Comparison of ENCODE assay signal across 30 cellular contexts in genomic region chr3:89877230-89877629, GRCh38.
"Had no signal": no experiment of that assay in that cellular context is flagged by ENCODE, and none has a peak within 500 bp of the region (broad histone marks: within the 10 kb centered on the region; RNA-seq: fewer than 3 reads in every experiment).

No MANE protein-coding gene starts in this region.

- H3K9me3 Mint-ChIP-seq: type B pancreatic cell had no signal

- H3K27me3 Mint-ChIP-seq: naive B cell; naive thymus-derived CD8-positive, alpha-beta T cell; natural killer cell treated with Interleukin-12 subunit alpha and Interleukin-12 subunit beta and Interleukin-15 and Interleukin-18, amount 100 ng/mL, for 72 hours; stimulated activated memory B cell treated with anti-CD40 and anti-IgM and Interleukin-4, amounts not matched to agents 10 μg/mL and 1 μg/mL and 100 μg/mL, for 72 hours; stimulated activated naive CD8-positive, alpha-beta T cell treated with anti-CD3 and anti-CD28 coated beads, Interleukin-15, amount 100 ng/mL, for 72 hours; type B pancreatic cell had no signal

- FAIRE-seq: pancreas had no signal

- H3K36me3 Mint-ChIP-seq: naive B cell; naive thymus-derived CD8-positive, alpha-beta T cell; stimulated activated memory B cell treated with anti-CD40 and anti-IgM and Interleukin-4, amounts not matched to agents 10 μg/mL and 1 μg/mL and 100 μg/mL, for 72 hours; type B pancreatic cell had no signal

- DNase-seq: naive B cell; naive thymus-derived CD8-positive, alpha-beta T cell; nephron progenitor cell; occipital lobe; retina; right cardiac atrium; right lobe of liver; spleen; stimulated activated CD4-positive, alpha-beta T cell treated with anti-CD3 and anti-CD28 coated beads, Interleukin-12 subunit alpha, Interleukin-12 subunit beta, amount 100 ng/mL, for 4 hours; stimulated activated CD4-positive, alpha-beta T cell treated with anti-CD3 and anti-CD28 coated beads, Interleukin-1b, Interleukin-23, amount 100 ng/mL, for 48 hours; stimulated activated CD4-positive, alpha-beta T cell treated with anti-CD3 and anti-CD28 coated beads, Interleukin-4, amount 100 ng/mL, for 1 hour; stimulated activated CD4-positive, alpha-beta T cell treated with anti-CD3 and anti-CD28 coated beads, Interleukin-4, amount 100 ng/mL, for 4 hours; stimulated activated CD8-positive, alpha-beta memory T cell treated with anti-CD3 and anti-CD28 coated beads, Interleukin-4, amount 100 ng/mL, for 48 hours; stimulated activated naive CD4-positive, alpha-beta T cell; stimulated activated naive CD8-positive, alpha-beta T cell treated with anti-CD3 and anti-CD28 coated beads, Interleukin-15, amount 100 ng/mL, for 72 hours; stimulated activated naive CD8-positive, alpha-beta T cell treated with anti-CD3 and anti-CD28 coated beads, Interleukin-15, Interleukin-2, amounts not matched to agents 100 U/mL and 50 U/mL, for 24 hours; substantia nigra; testis; tibial artery; transverse colon had no signal

- H3K27ac ChIP-seq: pancreas, prostate gland, right lobe of liver, skin epidermis, spleen, suprapubic skin, testis, tibial artery, transverse colon, vagina had no signal

- H3K9me3 ChIP-seq: pancreas, prostate gland, suprapubic skin, testis, tibial artery, transverse colon, vagina had no signal

- H3K4me1 Mint-ChIP-seq: naive B cell; naive thymus-derived CD8-positive, alpha-beta T cell; nephron progenitor cell; neural crest cell; stimulated activated memory B cell treated with anti-CD40 and anti-IgM and Interleukin-4, amounts not matched to agents 10 μg/mL and 1 μg/mL and 100 μg/mL, for 72 hours; stimulated activated naive CD8-positive, alpha-beta T cell treated with anti-CD3 and anti-CD28 coated beads, Interleukin-15, amount 100 ng/mL, for 72 hours had no signal

- H3K4me2 ChIP-seq: smooth muscle cell had no signal

- H3K27me3 ChIP-seq: pancreas, right lobe of liver, spleen, suprapubic skin, testis, tibial artery, transverse colon, vagina had no signal

- H3K4me3 Mint-ChIP-seq: naive B cell; naive thymus-derived CD8-positive, alpha-beta T cell; natural killer cell treated with Interleukin-12 subunit alpha and Interleukin-12 subunit beta and Interleukin-15 and Interleukin-18, amount 100 ng/mL, for 72 hours; nephron progenitor cell; neural crest cell; stimulated activated memory B cell treated with anti-CD40 and anti-IgM and Interleukin-4, amounts not matched to agents 10 μg/mL and 1 μg/mL and 100 μg/mL, for 72 hours; stimulated activated naive CD8-positive, alpha-beta T cell treated with anti-CD3 and anti-CD28 coated beads, Interleukin-15, amount 100 ng/mL, for 72 hours; type B pancreatic cell had no signal

- H3K4me3 ChIP-seq: pancreas, prostate gland, right lobe of liver, skin epidermis, smooth muscle cell, spleen, suprapubic skin, testis, tibial artery, transverse colon, vagina had no signal

- H3K4me1 ChIP-seq: pancreas, prostate gland, right lobe of liver, spleen, suprapubic skin, testis, transverse colon, vagina had no signal

- H3K36me3 ChIP-seq: pancreas, prostate gland, right lobe of liver, spleen, suprapubic skin, tibial artery, transverse colon, vagina had no signal

- H3K27ac Mint-ChIP-seq: naive B cell; naive thymus-derived CD8-positive, alpha-beta T cell; natural killer cell treated with Interleukin-12 subunit alpha and Interleukin-12 subunit beta and Interleukin-15 and Interleukin-18, amount 100 ng/mL, for 72 hours; nephron progenitor cell; stimulated activated memory B cell treated with anti-CD40 and anti-IgM and Interleukin-4, amounts not matched to agents 10 μg/mL and 1 μg/mL and 100 μg/mL, for 72 hours; stimulated activated naive CD8-positive, alpha-beta T cell treated with anti-CD3 and anti-CD28 coated beads, Interleukin-15, amount 100 ng/mL, for 72 hours; type B pancreatic cell had no signal

- ATAC-seq: naive thymus-derived CD8-positive, alpha-beta T cell; natural killer cell treated with Interleukin-12 subunit alpha and Interleukin-12 subunit beta and Interleukin-15 and Interleukin-18, amount 100 ng/mL, for 72 hours; pancreas; right cardiac atrium; stimulated activated memory B cell treated with anti-CD40 and anti-IgM and Interleukin-4, amounts not matched to agents 10 μg/mL and 1 μg/mL and 100 μg/mL, for 72 hours; stimulated activated naive CD8-positive, alpha-beta T cell treated with anti-CD3 and anti-CD28 coated beads, Interleukin-15, amount 100 ng/mL, for 72 hours; stimulated activated naive CD8-positive, alpha-beta T cell treated with anti-CD3 and anti-CD28 coated beads, Interleukin-15, Interleukin-2, amounts not matched to agents 100 U/mL and 50 U/mL, for 24 hours had no signal
